In genomic region chr1:225474986-225475820, GRCh38 we compare ENCODE assay signal across 8 cellular contexts. TPM values are rescaled to one million over a fixed set of nuclear protein-coding genes. Genes with fewer than 3 reads are reported as not detected.
DNase-seq lines count a peak whose midpoint lies in the region; ATAC-seq and TF ChIP-seq lines count a peak whose summit lies in the region.

No MANE protein-coding gene starts in this region.

- DNase-seq in Daoy (ENCODE audit: low read depth) = peak; percentile 73
- DNase-seq in Kasumi-1 (lab: John Stamatoyannopoulos, UW) = peak; percentile 64 to 68
- DNase-seq in SJCRH30 = peak; percentile 90 to 92
- DNase-seq in activated naive CD4-positive, alpha-beta T cell treated with anti-CD3 and anti-CD28 coated beads, Interleukin-2, amount 10 ng/mL, durations not matched to agents 7 days and 5 days = peak; percentile 63
- peak; percentile 59 for DNase-seq in globus pallidus (ENCODE audit: low spot score)
- peak; percentile 59 to 80 for DNase-seq in uterus

- H3K27me3 ChIP-seq in SJCRH30 = no peaks in the 10 kb centered on the region
- H3K27me3 ChIP-seq in parathyroid adenoma (ENCODE audit: control insufficient read depth, insufficient read depth, low read length) = no peaks in the 10 kb centered on the region
- H3K27me3 ChIP-seq in uterus = no peaks in the 10 kb centered on the region

- H3K4me1 ChIP-seq in SJCRH30 (peaks cover 21% of the 10 kb centered on the region), parathyroid adenoma (no peaks in the 10 kb centered on the region), uterus (no peaks in the 10 kb centered on the region)

- H3K9me3 Mint-ChIP-seq in activated naive CD4-positive, alpha-beta T cell treated with anti-CD3 and anti-CD28 coated beads, Interleukin-2, amount 10 ng/mL, durations not matched to agents 7 days and 5 days = peaks cover 7% of the 10 kb centered on the region

- H3K9me3 ChIP-seq in SJCRH30 (replicated peaks) = no peaks in the 10 kb centered on the region
- H3K9me3 ChIP-seq in parathyroid adenoma (ENCODE audit: control insufficient read depth, low read length) = no peaks in the 10 kb centered on the region
- H3K9me3 ChIP-seq in uterus = no peaks in the 10 kb centered on the region

- TF ChIP-seq CTCF in parathyroid adenoma (IDR thresholded peaks at IDR 0.05) (peak; percentile 100), uterus (IDR thresholded peaks at IDR 0.05) (peak; percentile 100)

- peak overlapping the region; percentile 68 for H3K27ac Mint-ChIP-seq in activated naive CD4-positive, alpha-beta T cell treated with anti-CD3 and anti-CD28 coated beads, Interleukin-2, amount 10 ng/mL, durations not matched to agents 7 days and 5 days

- peaks cover 10% of the 10 kb centered on the region for H3K36me3 Mint-ChIP-seq in activated naive CD4-positive, alpha-beta T cell treated with anti-CD3 and anti-CD28 coated beads, Interleukin-2, amount 10 ng/mL, durations not matched to agents 7 days and 5 days

- intact Hi-C loops in uterus (cut with DNase I; ENCODE audit: low total_unique reads) = loop anchor here (2.0 to 10.0 kb wide), 3 partner anchors 300 to 502 kb away; partner anchors contain the start of gene SRP9

- no peak overlapping the region for H3K4me3 Mint-ChIP-seq in activated naive CD4-positive, alpha-beta T cell treated with anti-CD3 and anti-CD28 coated beads, Interleukin-2, amount 10 ng/mL, durations not matched to agents 7 days and 5 days

- no peaks in the 10 kb centered on the region for H3K79me2 ChIP-seq in parathyroid adenoma

- CTCF ChIA-PET in activated naive CD4-positive, alpha-beta T cell treated with anti-CD3 and anti-CD28 coated beads, Interleukin-2, amount 10 ng/mL, durations not matched to agents 7 days and 5 days (lab: Charles Lee) = interaction anchor here (0.5 to 5.2 kb wide), 37 partner anchors 10 to 650 kb away, joined by 3 to 33 read pairs (median 4); partner anchors contain the start of genes EPHX1, PYCR2, SRP9 and TMEM63A

- peaks cover 67% of the 10 kb centered on the region for H3K4me1 Mint-ChIP-seq in activated naive CD4-positive, alpha-beta T cell treated with anti-CD3 and anti-CD28 coated beads, Interleukin-2, amount 10 ng/mL, durations not matched to agents 7 days and 5 days

- peak overlapping the region; percentile 58 for H2AFZ ChIP-seq in parathyroid adenoma

- peaks cover 9% of the 10 kb centered on the region for H3K27me3 Mint-ChIP-seq in activated naive CD4-positive, alpha-beta T cell treated with anti-CD3 and anti-CD28 coated beads, Interleukin-2, amount 10 ng/mL, durations not matched to agents 7 days and 5 days

- peak; percentile 72 for ATAC-seq in GM21825 (IDR thresholded peaks at IDR 0.05; ENCODE audit: unreplicated experiment)

- peak overlapping the region; percentile 27 for H3K4me2 ChIP-seq in parathyroid adenoma (ENCODE audit: low read length)

- H3K4me3 ChIP-seq in SJCRH30 = peak overlapping the region; percentile 19
- H3K4me3 ChIP-seq in parathyroid adenoma (ENCODE audit: low read depth, low read length) = no peak overlapping the region
- H3K4me3 ChIP-seq in uterus = no peak overlapping the region

- H3K27ac ChIP-seq in SJCRH30 = no peak overlapping the region
- H3K27ac ChIP-seq in parathyroid adenoma = no peak overlapping the region
- H3K27ac ChIP-seq in uterus = no peak overlapping the region

- H3K9ac ChIP-seq in parathyroid adenoma = no peak overlapping the region

- H3K36me3 ChIP-seq in SJCRH30 = no peaks in the 10 kb centered on the region
- no peaks in the 10 kb centered on the region for H3K36me3 ChIP-seq in parathyroid adenoma (ENCODE audit: control insufficient read depth, insufficient read depth, low read length)
- no peaks in the 10 kb centered on the region for H3K36me3 ChIP-seq in uterus

- TF ChIP-seq POLR2A in uterus (IDR thresholded peaks at IDR 0.05) = peak in 1 of 2 donors; percentile 57

RNA-seq across cellular contexts. Expression of gene LBR, which starts 47.4 kb away (rescaled TPM):
- 72.3 and 86.9 TPM in 2 replicates for total RNA-seq in Daoy (2014; rRNA removed; shearing (Covaris generic))
- total RNA-seq in SJCRH30 (2014; rRNA removed; shearing (Covaris generic)) = 145 TPM in 2 replicates
- 100 to 1,000 TPM in 2 of 4 donors, 10 to 100 TPM in 2; 55.1 to 178 (median 92.6) TPM for total RNA-seq in uterus
